Comparison of ENCODE assay signal across 1 cellular context in genomic region chr3:190548031-190548656, GRCh38.
TF ChIP-seq lines count a peak whose summit lies in the region.

No MANE protein-coding gene starts in this region.

TF ChIP-seq in HepG2, 621 proteins besides CTCF, POLR2A, EP300 and RAD21 (continued from another document and continues in another):
- TF ChIP-seq HINFP (CRISPR knock-in tag; IDR thresholded peaks at IDR 0.05; ENCODE audit: low read depth) (no peak), ELF1 (CRISPR knock-in tag; IDR thresholded peaks at IDR 0.05) (peak; percentile 37; the same call in 1 of the 2 replicates), ZNF546 (CRISPR knock-in tag; conservative IDR thresholded peaks at IDR 0.05) (no peak), CBX5 (CRISPR knock-in tag; IDR thresholded peaks at IDR 0.05; ENCODE audit: borderline replicate concordance) (no peak), SAFB2 (CRISPR knock-in tag; IDR thresholded peaks at IDR 0.05; ENCODE audit: borderline replicate concordance, low read depth) (no peak), HNF1A (IDR thresholded peaks at IDR 0.05; ENCODE audit: low read depth) (peak; percentile 82), HNF1A (CRISPR knock-in tag; IDR thresholded peaks at IDR 0.05; ENCODE audit: borderline replicate concordance) (peak; percentile 90; the same call in 1 of the 2 replicates), E2F1 (CRISPR knock-in tag; IDR thresholded peaks at IDR 0.05) (no peak), PITX1 (CRISPR knock-in tag; IDR thresholded peaks at IDR 0.05) (peak; percentile 71), ZNF543 (CRISPR knock-in tag; IDR thresholded peaks at IDR 0.05) (no peak), PREB (CRISPR knock-in tag; IDR thresholded peaks at IDR 0.05) (no peak), SMAD3 (CRISPR knock-in tag; IDR thresholded peaks at IDR 0.05) (peak; percentile 92), MLLT10 (CRISPR knock-in tag; IDR thresholded peaks at IDR 0.05) (no peak), PPARG (CRISPR knock-in tag; conservative IDR thresholded peaks at IDR 0.05) (peak; percentile 99), ZNF160 (CRISPR knock-in tag; IDR thresholded peaks at IDR 0.05) (no peak), ZNF180 (CRISPR knock-in tag; IDR thresholded peaks at IDR 0.05; ENCODE audit: borderline replicate concordance, low read depth) (no peak), ZNF414 (CRISPR knock-in tag; IDR thresholded peaks at IDR 0.05) (no peak), IRF9 (CRISPR knock-in tag; IDR thresholded peaks at IDR 0.05; ENCODE audit: borderline replicate concordance) (no peak), ZSCAN22 (CRISPR knock-in tag; IDR thresholded peaks at IDR 0.05) (no peak), CREM (IDR thresholded peaks at IDR 0.05) (peak; percentile 87), CREM (CRISPR knock-in tag; IDR thresholded peaks at IDR 0.05) (no peak), ZNF549 (CRISPR knock-in tag; IDR thresholded peaks at IDR 0.05) (no peak), CHD4 (IDR thresholded peaks at IDR 0.05; ENCODE audit: borderline replicate concordance, low read length) (peak; percentile 79; the same call in 1 of the 2 replicates), HNRNPK (IDR thresholded peaks at IDR 0.05; ENCODE audit: low read depth, low read length, poor library complexity, severe bottlenecking) (no peak), AGO1 (IDR thresholded peaks at IDR 0.05; ENCODE audit: low read depth, low read length, poor library complexity, severe bottlenecking) (no peak), ZNF274 (CRISPR knock-in tag; IDR thresholded peaks at IDR 0.05) (no peak), PBX3 (CRISPR knock-in tag; IDR thresholded peaks at IDR 0.05; ENCODE audit: borderline replicate concordance) (no peak), FOXP4 (CRISPR knock-in tag; IDR thresholded peaks at IDR 0.05) (peak; percentile 94), HMGXB3 (CRISPR knock-in tag; IDR thresholded peaks at IDR 0.05; ENCODE audit: borderline replicate concordance) (no peak), E2F2 (CRISPR knock-in tag; IDR thresholded peaks at IDR 0.05; ENCODE audit: borderline replicate concordance) (no peak), CSRNP1 (CRISPR knock-in tag; IDR thresholded peaks at IDR 0.05) (no peak), RARA (CRISPR knock-in tag; IDR thresholded peaks at IDR 0.05) (peak; percentile 93), BCL3 (CRISPR knock-in tag; IDR thresholded peaks at IDR 0.05) (no peak), JUNB (CRISPR knock-in tag; IDR thresholded peaks at IDR 0.05; ENCODE audit: borderline replicate concordance) (no peak)
